Comparison of ENCODE assay signal across 18 cellular contexts in genomic region chr12:111998015-111998414, GRCh38.
"Had no signal": no experiment of that assay in that cellular context is flagged by ENCODE, and none has a peak within 500 bp of the region (broad histone marks: within the 10 kb centered on the region; RNA-seq: fewer than 3 reads in every experiment).

No MANE protein-coding gene starts in this region.

- H3K4me1 ChIP-seq: breast epithelium, neural progenitor cell, pancreas, uterus had no signal

- H3K9me3 ChIP-seq: breast epithelium, pancreas, stomach, thyroid gland, uterus had no signal

- H3K27ac Mint-ChIP-seq: activated T-helper 2 cell treated with anti-CD3 and anti-CD28 coated beads, Interferon-gamma antibody, Interleukin-2, Interleukin-4, amounts not matched to agents 10 μg/mL and 5 μg/mL and 100 μg/mL, durations not matched to agents 14 hours and 24 hours and 36 hours; memory B cell; T-helper 2 cell treated with Interferon-gamma antibody and Interleukin-4, amounts not matched to agents 5 μg/mL and 100 μg/mL, for 36 hours had no signal

- H3K4me3 Mint-ChIP-seq: memory B cell; neural progenitor cell; T-helper 2 cell treated with Interferon-gamma antibody and Interleukin-4, amounts not matched to agents 5 μg/mL and 100 μg/mL, for 36 hours had no signal

- H3K9me3 Mint-ChIP-seq: activated naive CD4-positive, alpha-beta T cell treated with anti-CD3 and anti-CD28 coated beads, Interleukin-2, amount 50 U/mL, for 72 hours; activated T-helper 2 cell treated with anti-CD3 and anti-CD28 coated beads, Interferon-gamma antibody, Interleukin-2, Interleukin-4, amounts not matched to agents 10 μg/mL and 5 μg/mL and 100 μg/mL, durations not matched to agents 14 hours and 24 hours and 36 hours; memory B cell; neural progenitor cell; T-helper 2 cell treated with Interferon-gamma antibody and Interleukin-4, amounts not matched to agents 5 μg/mL and 100 μg/mL, for 36 hours had no signal

- H3K4me3 ChIP-seq: breast epithelium, neural progenitor cell, pancreas, stomach, thyroid gland, uterus had no signal

- H3K4me2 ChIP-seq: neural progenitor cell had no signal

- H3K4me1 Mint-ChIP-seq: neural progenitor cell had no signal

- H3K27me3 ChIP-seq: breast epithelium, neural progenitor cell, pancreas, stomach, thyroid gland, uterus had no signal

- DNase-seq: activated CD4-positive, alpha-beta T cell treated with anti-CD3 and anti-CD28 coated beads, Interleukin-2, amount 50 U/mL, for 4 hours; activated CD8-positive, alpha-beta memory T cell treated with anti-CD3 and anti-CD28 coated beads, Interleukin-2, amount 50 U/mL, for 4 hours; anterior cingulate cortex; foreskin melanocyte; head of caudate nucleus; pancreas; stimulated activated CD4-positive, alpha-beta T cell treated with anti-CD3 and anti-CD28 coated beads, Interleukin-15, amount 100 ng/mL, for 24 hours; stimulated activated CD4-positive, alpha-beta T cell treated with anti-CD3 and anti-CD28 coated beads, Interleukin-4, amount 100 ng/mL, for 24 hours; stomach; thyroid gland; uterus had no signal

- H3K36me3 ChIP-seq: breast epithelium, neural progenitor cell, pancreas, stomach, thyroid gland, uterus had no signal

- ATAC-seq: activated CD4-positive, CD25-positive, alpha-beta regulatory T cell treated with anti-CD3 and anti-CD28 coated beads, Interleukin-2, amount 50 U/mL, for 24 hours; activated naive CD4-positive, alpha-beta T cell treated with anti-CD3 and anti-CD28 coated beads, Interleukin-2, amount 50 U/mL, for 72 hours; pancreas had no signal

- H3K27ac ChIP-seq: breast epithelium, neural progenitor cell, pancreas, stomach, thyroid gland, uterus had no signal

- H2AFZ ChIP-seq: neural progenitor cell had no signal

- H3K9ac ChIP-seq: neural progenitor cell had no signal
